10 cellular contexts compared by ENCODE assay signal in genomic region chr7:157689269-157690057, GRCh38.
A peak's percentile ranks its signal among the peaks of the same experiment; 100 is the strongest.
DNase-seq lines count a peak whose midpoint lies in the region; ATAC-seq lines count a peak whose summit lies in the region.
"Had no signal": no experiment of that assay in that cellular context is flagged by ENCODE, and none has a peak within 500 bp of the region (broad histone marks: within the 10 kb centered on the region; RNA-seq: fewer than 3 reads in every experiment).

No MANE protein-coding gene starts in this region.

- H3K9ac ChIP-seq in iPS-18a (ENCODE audit: low read length) = no peak overlapping the region

- H3K27ac Mint-ChIP-seq in activated CD8-positive, alpha-beta memory T cell treated with anti-CD3 and anti-CD28 coated beads, Interleukin-2, amount 10 ng/mL, durations not matched to agents 7 days and 5 days = peak overlapping the region; percentile 43
- H3K27ac Mint-ChIP-seq in stimulated activated effector memory CD8-positive, alpha-beta T cell treated with anti-CD3 and anti-CD28 coated beads, Interleukin-12 subunit alpha, Interleukin-12 subunit beta, amount 100 ng/mL, for 72 hours = no peak overlapping the region
- H3K27ac Mint-ChIP-seq: HFFc6 had no signal

- H3K4me3 ChIP-seq in SJCRH30 (peak overlapping the region; percentile 86), iPS-18a (ENCODE audit: low read length) (peak overlapping the region; percentile 57)

- H3K4me1 ChIP-seq in SJCRH30 = no peaks in the 10 kb centered on the region
- H3K4me1 ChIP-seq in iPS-18a (ENCODE audit: control insufficient read depth, low read depth, low read length) = peaks cover 17% of the 10 kb centered on the region

- ATAC-seq in activated CD8-positive, alpha-beta memory T cell treated with anti-CD3 and anti-CD28 coated beads, Interleukin-2, amount 10 ng/mL, durations not matched to agents 7 days and 5 days = no peak
- no peak for ATAC-seq in stimulated activated effector memory CD8-positive, alpha-beta T cell treated with anti-CD3 and anti-CD28 coated beads, Interleukin-12 subunit alpha, Interleukin-12 subunit beta, amount 100 ng/mL, for 72 hours
- no peak for ATAC-seq in GM19397 (IDR thresholded peaks at IDR 0.05; ENCODE audit: unreplicated experiment)

- CTCF ChIA-PET in activated CD8-positive, alpha-beta memory T cell treated with anti-CD3 and anti-CD28 coated beads, Interleukin-2, amount 10 ng/mL, durations not matched to agents 7 days and 5 days (lab: Charles Lee) = interaction anchor here (1.6 kb wide), 1 partner anchor 257 kb away, joined by 4 read pairs; no protein-coding TSS in a partner anchor

- H3K27me3 ChIP-seq in SJCRH30 = no peaks in the 10 kb centered on the region
- H3K27me3 ChIP-seq in iPS-18a (ENCODE audit: control insufficient read depth, insufficient read depth, low read length) = peaks cover 97% of the 10 kb centered on the region

- H3K9me3 ChIP-seq in SJCRH30 (replicated peaks) = no peaks in the 10 kb centered on the region
- H3K9me3 ChIP-seq in iPS-18a (ENCODE audit: control insufficient read depth, low read depth, low read length) = no peaks in the 10 kb centered on the region

- H3K9me3 Mint-ChIP-seq in activated CD8-positive, alpha-beta memory T cell treated with anti-CD3 and anti-CD28 coated beads, Interleukin-2, amount 10 ng/mL, durations not matched to agents 7 days and 5 days (ENCODE audit: low read depth) = no peaks in the 10 kb centered on the region
- no peaks in the 10 kb centered on the region for H3K9me3 Mint-ChIP-seq in stimulated activated effector memory CD8-positive, alpha-beta T cell treated with anti-CD3 and anti-CD28 coated beads, Interleukin-12 subunit alpha, Interleukin-12 subunit beta, amount 100 ng/mL, for 72 hours
- H3K9me3 Mint-ChIP-seq: HFFc6 had no signal

- H3K27ac ChIP-seq in SJCRH30 = peak overlapping the region; percentile 85
- no peak overlapping the region for H3K27ac ChIP-seq in iPS-18a (ENCODE audit: low read length)

- H3K36me3 ChIP-seq in SJCRH30 = peaks cover 13% of the 10 kb centered on the region
- H3K36me3 ChIP-seq in iPS-18a (ENCODE audit: control insufficient read depth, low read depth, low read length) = no peaks in the 10 kb centered on the region

- H3K36me3 Mint-ChIP-seq in activated CD8-positive, alpha-beta memory T cell treated with anti-CD3 and anti-CD28 coated beads, Interleukin-2, amount 10 ng/mL, durations not matched to agents 7 days and 5 days = no peaks in the 10 kb centered on the region
- H3K36me3 Mint-ChIP-seq in stimulated activated effector memory CD8-positive, alpha-beta T cell treated with anti-CD3 and anti-CD28 coated beads, Interleukin-12 subunit alpha, Interleukin-12 subunit beta, amount 100 ng/mL, for 72 hours = no peaks in the 10 kb centered on the region

- H3K27me3 Mint-ChIP-seq in activated CD8-positive, alpha-beta memory T cell treated with anti-CD3 and anti-CD28 coated beads, Interleukin-2, amount 10 ng/mL, durations not matched to agents 7 days and 5 days = peaks cover 65% of the 10 kb centered on the region

- no peak overlapping the region for H3K4me3 Mint-ChIP-seq in activated CD8-positive, alpha-beta memory T cell treated with anti-CD3 and anti-CD28 coated beads, Interleukin-2, amount 10 ng/mL, durations not matched to agents 7 days and 5 days
- peak overlapping the region; percentile 25 for H3K4me3 Mint-ChIP-seq in stimulated activated effector memory CD8-positive, alpha-beta T cell treated with anti-CD3 and anti-CD28 coated beads, Interleukin-12 subunit alpha, Interleukin-12 subunit beta, amount 100 ng/mL, for 72 hours
- H3K4me3 Mint-ChIP-seq: HFFc6 had no signal

- DNase-seq in activated CD8-positive, alpha-beta memory T cell treated with anti-CD3 and anti-CD28 coated beads, Interleukin-2, amount 10 ng/mL, durations not matched to agents 7 days and 5 days = no peak
- no peak for DNase-seq in activated CD8-positive, alpha-beta memory T cell treated with anti-CD3 and anti-CD28 coated beads, Interleukin-2, amount 50 U/mL, for 4 hours
- DNase-seq in SJCRH30 (no peak), HT-29 (ENCODE audit: low spot score) (no peak), NCI-H146 (lab: John Stamatoyannopoulos, UW) (no peak)
- DNase-seq in stimulated activated effector memory CD8-positive, alpha-beta T cell treated with anti-CD3 and anti-CD28 coated beads, Interleukin-12 subunit alpha, Interleukin-12 subunit beta, amount 100 ng/mL, for 72 hours (ENCODE audit: low spot score in 2 of 2) = no peak
- DNase-seq: HFFc6; NK-92 treated with Interleukin-12 subunit alpha and Interleukin-12 subunit beta, amount 100 ng/mL, for 24 hours had no signal

- H3K4me1 Mint-ChIP-seq in activated CD8-positive, alpha-beta memory T cell treated with anti-CD3 and anti-CD28 coated beads, Interleukin-2, amount 10 ng/mL, durations not matched to agents 7 days and 5 days = peaks cover 6% of the 10 kb centered on the region
- no peaks in the 10 kb centered on the region for H3K4me1 Mint-ChIP-seq in stimulated activated effector memory CD8-positive, alpha-beta T cell treated with anti-CD3 and anti-CD28 coated beads, Interleukin-12 subunit alpha, Interleukin-12 subunit beta, amount 100 ng/mL, for 72 hours
